Comparison of ENCODE assay signal across 8 cellular contexts in genomic region chr13:113864303-113864890, GRCh38. TPM values are rescaled to one million over a fixed set of nuclear protein-coding genes. Genes with fewer than 3 reads are reported as not detected.
DNase-seq lines count a peak whose midpoint lies in the region; ATAC-seq and TF ChIP-seq lines count a peak whose summit lies in the region.

No MANE protein-coding gene starts in this region.

- TF ChIP-seq CTCF in brain microvascular endothelial cell (IDR thresholded peaks at IDR 0.05; ENCODE audit: low read depth, low read length, missing control alignments) (no peak), lower lobe of right lung (IDR thresholded peaks at IDR 0.05) (no peak)

- H3K27ac ChIP-seq in brain microvascular endothelial cell (no peak overlapping the region), lower lobe of right lung (peak overlapping the region; percentile 88)

- no peak for ATAC-seq in lower lobe of right lung

- H3K4me3 ChIP-seq in brain microvascular endothelial cell (ENCODE audit: low read depth, low read length) (peak overlapping the region; percentile 66), lower lobe of right lung (peak overlapping the region; percentile 75)

- peak; percentile 42 for DNase-seq in activated effector memory CD4-positive, alpha-beta T cell treated with anti-CD3 and anti-CD28 coated beads, Interleukin-2, amount 50 U/mL, for 16 hours
- DNase-seq in activated effector memory CD4-positive, alpha-beta T cell treated with Interleukin-2 at 50 U/mL for 16 hours, result no peak
- DNase-seq in brain microvascular endothelial cell (no peak), lower lobe of right lung (no peak), ureter (ENCODE audit: low spot score) (peak; percentile 39), NAMALWA (ENCODE audit: low spot score) (no peak), NCI-H82 (lab: John Stamatoyannopoulos, UW) (no peak), NCI-H187 treated with DMSO at 0.1 percent for 48 hours (lab: John Stamatoyannopoulos, UW) (no peak)

- peaks cover 9% of the 10 kb centered on the region for H3K27me3 ChIP-seq in brain microvascular endothelial cell (replicated peaks)
- H3K27me3 ChIP-seq in lower lobe of right lung (ENCODE audit: low read depth), result peaks cover 4% of the 10 kb centered on the region

- no peaks in the 10 kb centered on the region for H3K9me3 ChIP-seq in lower lobe of right lung

- H3K36me3 ChIP-seq in brain microvascular endothelial cell (replicated peaks) (no peaks in the 10 kb centered on the region), lower lobe of right lung (no peaks in the 10 kb centered on the region)

- peaks cover 42% of the 10 kb centered on the region for H3K4me1 ChIP-seq in lower lobe of right lung

- intact Hi-C loops in lower lobe of right lung (cut with DNase I), result no loop called here

- in situ Hi-C loops in brain microvascular endothelial cell (cut with HindIII; ENCODE audit: low pct_ligation_motif_present, low sequenced_read_pairs), result no loop called here

RNA-seq across cellular contexts. Expression of gene GAS6, which starts 0.5 kb away (rescaled TPM):
- total RNA-seq in lower lobe of right lung (111 TPM), ureter (68.1 TPM)

Comparison
In these comparisons a context has a peak if more than half of its experiments do, and no peak if none do; other contexts are left out.
1. DNase-seq: peak in activated effector memory CD4-positive, alpha-beta T cell treated with anti-CD3 and anti-CD28 coated beads, Interleukin-2, amount 50 U/mL, for 16 hours (single experiment) and ureter (single experiment); none in activated effector memory CD4-positive, alpha-beta T cell treated with Interleukin-2 at 50 U/mL for 16 hours (single experiment), brain microvascular endothelial cell (single experiment), lower lobe of right lung (single experiment), NAMALWA (single experiment), NCI-H82 (single experiment) and NCI-H187 treated with DMSO at 0.1 percent for 48 hours (single experiment).